23 cellular contexts compared by ENCODE assay signal in the genomic region with DNA sequence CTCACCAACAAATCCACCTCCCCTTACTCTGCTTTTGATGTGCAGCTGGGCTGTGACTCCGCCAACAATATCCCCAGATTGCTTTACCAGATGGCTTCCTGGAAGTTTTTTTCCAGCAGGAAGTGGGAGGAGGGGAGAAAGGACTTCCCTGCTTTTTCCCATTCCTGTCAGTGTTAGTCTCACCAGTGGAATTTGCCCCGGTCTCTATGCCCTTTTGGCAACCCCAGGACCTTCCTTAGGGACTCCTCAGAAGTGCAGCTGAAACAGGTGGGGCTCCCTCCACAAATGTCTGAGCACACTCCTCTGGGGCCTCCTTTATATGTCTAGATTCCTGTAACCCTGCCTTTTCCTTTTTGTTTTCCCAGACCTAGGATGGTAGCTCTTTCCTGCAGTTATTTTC.
"Had no signal": no experiment of that assay in that cellular context is flagged by ENCODE, and none has a peak within 500 bp of the region (broad histone marks: within the 10 kb centered on the region; RNA-seq: fewer than 3 reads in every experiment).

No MANE protein-coding gene starts in this region.

- H3K27me3 Mint-ChIP-seq: memory B cell, progenitor cell of endocrine pancreas, type B pancreatic cell had no signal

- H3K4me1 Mint-ChIP-seq: memory B cell, natural killer cell, neural progenitor cell had no signal

- H2AFZ ChIP-seq: neural progenitor cell had no signal

- H3K27ac Mint-ChIP-seq: endodermal cell, memory B cell, mesothelial cell of epicardium, natural killer cell, neural progenitor cell, progenitor cell of endocrine pancreas, type B pancreatic cell had no signal

- ATAC-seq: left lung, lower lobe of right lung, natural killer cell, pancreas, right cardiac atrium had no signal

- H3K36me3 Mint-ChIP-seq: memory B cell, natural killer cell, neural progenitor cell, type B pancreatic cell had no signal

- H3K36me3 ChIP-seq: left lung, lower lobe of right lung, neural progenitor cell, pancreas had no signal

- H3K4me3 ChIP-seq: coronary artery, left lung, lower lobe of right lung, neural progenitor cell, pancreas had no signal

- H3K9ac ChIP-seq: neural progenitor cell had no signal

- DNase-seq: effector CD4-positive, alpha-beta T cell; endodermal cell; foreskin melanocyte; head of caudate nucleus; hypothalamus; islet precursor cell; left lung; lower lobe of right lung; natural killer cell; nucleus accumbens; pancreas; right cardiac atrium; small intestine; stimulated activated CD4-positive, alpha-beta T cell treated with anti-CD3 and anti-CD28 coated beads, Interleukin-12 subunit alpha, Interleukin-12 subunit beta, amount 100 ng/mL, for 4 hours; stimulated activated CD4-positive, alpha-beta T cell treated with anti-CD3 and anti-CD28 coated beads, Interleukin-2, amount 100 ng/mL, for 48 hours; stimulated activated naive CD4-positive, alpha-beta T cell treated with Interleukin-2 at 50 U/mL for 16 hours had no signal

- FAIRE-seq: pancreas, small intestine, urothelium cell line had no signal

- H3K4me1 ChIP-seq: left lung, lower lobe of right lung, neural progenitor cell, pancreas had no signal

- H3K4me3 Mint-ChIP-seq: endodermal cell, memory B cell, mesothelial cell of epicardium, natural killer cell, neural progenitor cell, type B pancreatic cell had no signal

- H3K9me3 ChIP-seq: lower lobe of right lung, pancreas had no signal

- H3K27me3 ChIP-seq: left lung, neural progenitor cell, pancreas had no signal

- H3K4me2 ChIP-seq: neural progenitor cell had no signal

- H3K27ac ChIP-seq: coronary artery, left lung, lower lobe of right lung, neural progenitor cell, pancreas had no signal
